8 cellular contexts compared by ENCODE assay signal in genomic region chr6:46095251-46095650, GRCh38. TPM values are rescaled to one million over a fixed set of nuclear protein-coding genes. Genes with fewer than 3 reads are reported as not detected.
"Had no signal": no experiment of that assay in that cellular context is flagged by ENCODE, and none has a peak within 500 bp of the region (broad histone marks: within the 10 kb centered on the region; RNA-seq: fewer than 3 reads in every experiment).

No MANE protein-coding gene starts in this region.

- ATAC-seq: GM12878 had no signal

- DNase-seq: GDM1, GF-D8 had no signal

- H3K4me3 ChIP-seq: GM12878 had no signal

- FAIRE-seq: G401.6, GM12878, GM12891, GM12892, GM19239 had no signal

RNA-seq across cellular contexts. Expression of gene ENPP4, which starts 34.5 kb away (rescaled TPM):
- total RNA-seq: G401 had no signal
